Comparison of ENCODE assay signal across 30 cellular contexts in genomic region chr11:2153581-2154194, GRCh38. TPM values are rescaled to one million over a fixed set of nuclear protein-coding genes. Genes with fewer than 3 reads are reported as not detected.
"Had no signal": no experiment of that assay in that cellular context is flagged by ENCODE, and none has a peak within 500 bp of the region (broad histone marks: within the 10 kb centered on the region; RNA-seq: fewer than 3 reads in every experiment).

No MANE protein-coding gene starts in this region.

- H3K27ac ChIP-seq: heart right ventricle, hepatocyte, left ventricle myocardium inferior, ovary, prostate gland, sigmoid colon, spleen, tibial nerve, vagina had no signal

- DNase-seq: heart right ventricle; islet precursor cell; left ventricle myocardium inferior; mesenchymal stem cell; naive thymus-derived CD8-positive, alpha-beta T cell; ovary; posterior cingulate gyrus; retina; right cardiac atrium; sigmoid colon; small intestine; spleen; stimulated activated CD4-positive, alpha-beta T cell treated with anti-CD3 and anti-CD28 coated beads, Interleukin-4, amount 100 ng/mL, for 24 hours; stimulated activated naive CD4-positive, alpha-beta T cell had no signal

- H3K36me3 ChIP-seq: heart right ventricle, left ventricle myocardium inferior, ovary, prostate gland, sigmoid colon, spleen, tibial nerve, vagina had no signal

- H3K9me3 Mint-ChIP-seq: naive thymus-derived CD8-positive, alpha-beta T cell; nephron; neural crest cell; stimulated activated effector memory CD8-positive, alpha-beta T cell treated with anti-CD3 and anti-CD28 coated beads, Interleukin-12 subunit alpha, Interleukin-12 subunit beta, amount 100 ng/mL, for 72 hours; stimulated activated naive CD8-positive, alpha-beta T cell treated with anti-CD3 and anti-CD28 coated beads, Interleukin-15, Interleukin-2, amounts not matched to agents 100 ng/mL and 50 ng/mL, for 24 hours; type B pancreatic cell had no signal

- H3K4me2 ChIP-seq: hepatocyte had no signal

- H3K36me3 Mint-ChIP-seq: naive thymus-derived CD8-positive, alpha-beta T cell; stimulated activated effector memory CD8-positive, alpha-beta T cell treated with anti-CD3 and anti-CD28 coated beads, Interleukin-12 subunit alpha, Interleukin-12 subunit beta, amount 100 ng/mL, for 72 hours; type B pancreatic cell had no signal

- H3K4me3 Mint-ChIP-seq: naive thymus-derived CD8-positive, alpha-beta T cell; nephron; neural crest cell; stimulated activated effector memory CD8-positive, alpha-beta T cell treated with anti-CD3 and anti-CD28 coated beads, Interleukin-12 subunit alpha, Interleukin-12 subunit beta, amount 100 ng/mL, for 72 hours; stimulated activated naive CD8-positive, alpha-beta T cell treated with anti-CD3 and anti-CD28 coated beads, Interleukin-15, Interleukin-2, amounts not matched to agents 100 ng/mL and 50 ng/mL, for 24 hours; type B pancreatic cell had no signal

- H3K27ac Mint-ChIP-seq: naive thymus-derived CD8-positive, alpha-beta T cell; nephron; stimulated activated effector memory CD8-positive, alpha-beta T cell treated with anti-CD3 and anti-CD28 coated beads, Interleukin-12 subunit alpha, Interleukin-12 subunit beta, amount 100 ng/mL, for 72 hours; stimulated activated naive CD8-positive, alpha-beta T cell treated with anti-CD3 and anti-CD28 coated beads, Interleukin-15, Interleukin-2, amounts not matched to agents 100 ng/mL and 50 ng/mL, for 24 hours; type B pancreatic cell had no signal

- H3K4me1 ChIP-seq: prostate gland had no signal

- H2AFZ ChIP-seq: hepatocyte had no signal

- H3K9me3 ChIP-seq: heart right ventricle, left ventricle myocardium inferior, ovary, prostate gland, sigmoid colon, spleen, tibial nerve, vagina had no signal

- FAIRE-seq: small intestine had no signal

- ATAC-seq: heart right ventricle; naive thymus-derived CD8-positive, alpha-beta T cell; right cardiac atrium; stimulated activated effector memory CD8-positive, alpha-beta T cell treated with anti-CD3 and anti-CD28 coated beads, Interleukin-12 subunit alpha, Interleukin-12 subunit beta, amount 100 ng/mL, for 72 hours had no signal

- H3K4me3 ChIP-seq: heart right ventricle, hepatocyte, left ventricle myocardium inferior, ovary, prostate gland, sigmoid colon, spleen, tibial nerve, vagina had no signal

- H3K27me3 ChIP-seq: hepatocyte, ovary, vagina had no signal

RNA-seq across cellular contexts. Expression of gene INS, which starts 7.3 kb away (rescaled TPM):
- total RNA-seq: hepatocyte; kidney epithelial cell; left ventricle myocardium inferior; lower leg skin; lung microvascular endothelial cell; naive thymus-derived CD8-positive, alpha-beta T cell; neural crest cell; omental fat pad; prostate gland; sigmoid colon; subcutaneous adipose tissue; temporal lobe; urinary bladder; vagina had no signal
- polyA plus RNA-seq: hepatocyte; naive thymus-derived CD8-positive, alpha-beta T cell; ovary; right cardiac atrium had no signal

RNA-seq across cellular contexts. Expression of gene IGF2, which starts 14.5 kb away (rescaled TPM):
- total RNA-seq: naive thymus-derived CD8-positive, alpha-beta T cell had no signal
- polyA plus RNA-seq: naive thymus-derived CD8-positive, alpha-beta T cell had no signal

RNA-seq across cellular contexts. Expression of gene TH, which starts 17.9 kb away (rescaled TPM):
- total RNA-seq: heart right ventricle; kidney epithelial cell; left ventricle myocardium inferior; naive thymus-derived CD8-positive, alpha-beta T cell; omental fat pad; right cardiac atrium; sigmoid colon; subcutaneous adipose tissue had no signal
- polyA plus RNA-seq: naive thymus-derived CD8-positive, alpha-beta T cell; right cardiac atrium had no signal
